ENCODE assay signal across 8 cellular contexts in the genomic region with DNA sequence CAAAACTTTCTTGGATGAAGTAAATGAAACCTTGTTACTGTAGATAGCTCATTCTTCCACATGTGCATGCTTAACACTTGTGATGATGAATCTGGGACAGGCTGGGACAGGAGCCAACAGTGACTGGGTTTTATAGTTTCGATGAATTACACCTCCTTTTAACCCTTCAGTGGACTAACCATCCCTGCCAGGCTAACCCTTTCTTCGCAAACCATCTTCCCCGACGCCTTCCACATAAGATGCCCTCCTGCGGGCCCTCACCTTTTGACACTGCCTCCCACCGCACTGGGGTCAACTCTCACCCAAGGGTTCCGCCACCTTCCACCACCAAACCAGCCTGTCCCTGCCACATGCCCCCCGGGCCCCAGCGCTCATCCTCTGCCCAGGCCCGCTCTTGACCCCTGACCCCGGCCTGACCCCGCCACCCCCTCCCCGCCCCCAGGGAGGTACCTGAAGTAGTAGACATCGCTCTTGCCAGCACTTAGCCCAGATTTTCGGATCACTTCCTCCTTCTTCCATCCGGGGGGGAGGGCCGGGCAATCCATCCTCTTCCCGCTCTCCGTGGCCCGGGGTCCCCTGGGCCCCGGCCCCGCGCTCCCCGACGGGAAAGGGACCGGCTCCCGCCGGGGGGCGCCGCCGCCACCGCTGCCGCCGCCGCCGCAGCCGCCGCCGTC. TPM values are rescaled to one million over a fixed set of nuclear protein-coding genes. Genes with fewer than 3 reads are reported as not detected.
DNase-seq lines count a peak whose midpoint lies in the region; ATAC-seq and TF ChIP-seq lines count a peak whose summit lies in the region.

No MANE protein-coding gene starts in this region.

- POLR2A ChIA-PET in activated B cell treated with CpG ODN at 0.5 μM for 24 hours (lab: Charles Lee) = interaction anchor here (1.0 to 4.1 kb wide), 10 partner anchors 10 to 134 kb away, joined by 3 to 74 read pairs (median 8); a partner anchor contains a TSS

- CTCF ChIA-PET in activated B cell treated with CpG ODN at 0.5 μM for 24 hours (lab: Charles Lee) = interaction anchor here (0.8 to 4.7 kb wide), 14 partner anchors 9 to 169 kb away, joined by 3 to 94 read pairs (median 4); a partner anchor contains a TSS

- peaks cover 52% of the 10 kb centered on the region for H3K4me1 Mint-ChIP-seq in activated B cell treated with CpG ODN at 0.5 μM for 24 hours
- peaks cover 45% of the 10 kb centered on the region for H3K4me1 Mint-ChIP-seq in chondrocyte (ENCODE audit: low read depth)

- H3K4me3 Mint-ChIP-seq in activated B cell treated with CpG ODN at 0.5 μM for 24 hours = peak overlapping the region; percentile 92
- H3K4me3 Mint-ChIP-seq in chondrocyte (ENCODE audit: unreplicated experiment) = peak overlapping the region; percentile 93

- peak; percentile 44 for DNase-seq in NK-92 treated with Interleukin-12 subunit alpha and Interleukin-12 subunit beta, amount 100 ng/mL, for 24 hours (lab: John Stamatoyannopoulos, UW)
- DNase-seq in NK-92 (lab: John Stamatoyannopoulos, UW; ENCODE audit: unreplicated experiment) = no peak
- DNase-seq in NCI-H2107 (lab: John Stamatoyannopoulos, UW) = peak; percentile 58
- peak; percentile 46 for DNase-seq in activated B cell treated with CpG ODN at 0.5 μM for 24 hours
- DNase-seq in chondrocyte (ENCODE audit: low spot score) = no peak
- peak; percentile 83 for DNase-seq in kidney glomerular epithelial cell (lab: John Stamatoyannopoulos, UW)
- DNase-seq in stimulated activated CD4-positive, alpha-beta T cell treated with anti-CD3 and anti-CD28 coated beads, Interleukin-2, amount 100 ng/mL, for 4 hours (ENCODE audit: low read depth) = peak; percentile 26

- H3K27ac Mint-ChIP-seq in activated B cell treated with CpG ODN at 0.5 μM for 24 hours = peak overlapping the region; percentile 92
- H3K27ac Mint-ChIP-seq in chondrocyte (ENCODE audit: unreplicated experiment) = peak overlapping the region; percentile 98

- H3K36me3 Mint-ChIP-seq in activated B cell treated with CpG ODN at 0.5 μM for 24 hours (ENCODE audit: low read depth) = peaks cover 16% of the 10 kb centered on the region
- no peaks in the 10 kb centered on the region for H3K36me3 Mint-ChIP-seq in chondrocyte (ENCODE audit: low read depth)

- intact Hi-C loops in activated B cell treated with CpG ODN at 0.5 μM for 24 hours (cut with micrococcal nuclease) = loop anchor here (1.0 to 10.0 kb wide), 8 partner anchors 24 to 1041 kb away; a partner anchor contains a TSS

- TF ChIP-seq CTCF in activated B cell treated with CpG ODN at 0.5 μM for 24 hours (IDR thresholded peaks at IDR 0.05) (no peak), chondrocyte (IDR thresholded peaks at IDR 0.05) (peak; percentile 3)

- no peaks in the 10 kb centered on the region for H3K27me3 Mint-ChIP-seq in activated B cell treated with CpG ODN at 0.5 μM for 24 hours
- no peaks in the 10 kb centered on the region for H3K27me3 Mint-ChIP-seq in chondrocyte (ENCODE audit: low read depth)

- H3K9me3 Mint-ChIP-seq in activated B cell treated with CpG ODN at 0.5 μM for 24 hours = no peaks in the 10 kb centered on the region
- H3K9me3 Mint-ChIP-seq in chondrocyte (ENCODE audit: low read depth) = no peaks in the 10 kb centered on the region

- ATAC-seq in HG03025 (IDR thresholded peaks at IDR 0.05; ENCODE audit: low FRiP score, unreplicated experiment) = peak; percentile 22
- peak; percentile 9 for ATAC-seq in activated B cell treated with CpG ODN at 0.5 μM for 24 hours (ENCODE audit: low read depth)

RNA-seq across cellular contexts. Expression of a gene that starts 0.8 kb away (rescaled TPM):
- total RNA-seq in activated B cell treated with CpG ODN at 0.5 μM for 24 hours (146 and 150 TPM in 2 replicates), chondrocyte (51.2 to 54.8 TPM (median 52.2 TPM) in 3 replicates)

RNA-seq across cellular contexts. Expression of a gene that starts 45.6 kb away (rescaled TPM):
- total RNA-seq in activated B cell treated with CpG ODN at 0.5 μM for 24 hours (24.8 and 27.1 TPM in 2 replicates), chondrocyte (29.0 to 30.1 TPM (median 29.2 TPM) in 3 replicates)

Comparison
In these comparisons a context has a peak if more than half of its experiments do, and no peak if none do; other contexts are left out.
1. DNase-seq: peak in NK-92 treated with Interleukin-12 subunit alpha and Interleukin-12 subunit beta, amount 100 ng/mL, for 24 hours (single experiment), NCI-H2107 (single experiment), activated B cell treated with CpG ODN at 0.5 μM for 24 hours (single experiment), kidney glomerular epithelial cell (single experiment) and stimulated activated CD4-positive, alpha-beta T cell treated with anti-CD3 and anti-CD28 coated beads, Interleukin-2, amount 100 ng/mL, for 4 hours (single experiment); none in NK-92 (single experiment) and chondrocyte (single experiment).